In genomic region chr12:14310866-14311265, GRCh38 we compare ENCODE assay signal across 24 cellular contexts.
"Had no signal": no experiment of that assay in that cellular context is flagged by ENCODE, and none has a peak within 500 bp of the region (broad histone marks: within the 10 kb centered on the region; RNA-seq: fewer than 3 reads in every experiment).

No MANE protein-coding gene starts in this region.

- FAIRE-seq: bronchial epithelial cell, frontal cortex had no signal

- H3K27me3 ChIP-seq: colonic mucosa, esophagus muscularis mucosa, hepatocyte, upper lobe of right lung had no signal

- H3K27ac ChIP-seq: colonic mucosa, esophagus muscularis mucosa, hepatocyte, lower lobe of right lung, upper lobe of right lung had no signal

- H3K27me3 Mint-ChIP-seq: activated naive CD8-positive, alpha-beta T cell treated with anti-CD3 and anti-CD28 coated beads for 36 hours; progenitor cell of endocrine pancreas had no signal

- H3K4me3 ChIP-seq: colonic mucosa, esophagus muscularis mucosa, hepatocyte, lower lobe of right lung, upper lobe of right lung had no signal

- H3K4me2 ChIP-seq: hepatocyte had no signal

- H3K4me3 Mint-ChIP-seq: activated naive CD8-positive, alpha-beta T cell treated with anti-CD3 and anti-CD28 coated beads for 36 hours; activated T-cell treated with anti-CD3 and anti-CD28 coated beads, Interleukin-2, amount 50 U/mL, for 4 hours; immature natural killer cell; natural killer cell; T-helper 2 cell treated with Interferon-gamma antibody and Interleukin-4, amounts not matched to agents 5 μg/mL and 100 μg/mL, for 36 hours had no signal

- H3K27ac Mint-ChIP-seq: activated naive CD8-positive, alpha-beta T cell treated with anti-CD3 and anti-CD28 coated beads for 36 hours; activated T-helper 2 cell treated with anti-CD3 and anti-CD28 coated beads, Interferon-gamma antibody, Interleukin-2, Interleukin-4, amounts not matched to agents 10 μg/mL and 5 μg/mL and 100 μg/mL, durations not matched to agents 14 hours and 24 hours and 36 hours; natural killer cell; progenitor cell of endocrine pancreas; T-helper 2 cell treated with Interferon-gamma antibody and Interleukin-4, amounts not matched to agents 5 μg/mL and 100 μg/mL, for 36 hours had no signal

- H2AFZ ChIP-seq: hepatocyte had no signal

- H3K4me1 ChIP-seq: colonic mucosa, esophagus muscularis mucosa, lower lobe of right lung, upper lobe of right lung had no signal

- H3K36me3 ChIP-seq: colonic mucosa, esophagus muscularis mucosa, lower lobe of right lung, upper lobe of right lung had no signal

- DNase-seq: activated CD4-positive, alpha-beta T cell treated with anti-CD3 and anti-CD28 coated beads, Interleukin-2, amount 50 U/mL, for 4 hours; activated CD8-positive, alpha-beta memory T cell treated with anti-CD3 and anti-CD28 coated beads for 24 hours; activated CD8-positive, alpha-beta memory T cell treated with anti-CD3 and anti-CD28 coated beads, Interleukin-2, amount 50 U/mL, for 4 hours; activated naive CD4-positive, alpha-beta T cell; activated naive CD8-positive, alpha-beta T cell treated with anti-CD3 and anti-CD28 coated beads for 36 hours; activated T-cell treated with anti-CD3 and anti-CD28 coated beads, Interleukin-2, amount 50 U/mL, for 4 hours; colonic mucosa; glutamatergic neuron; immature natural killer cell; lower lobe of right lung; natural killer cell; retina; stimulated activated CD4-positive, alpha-beta T cell treated with anti-CD3 and anti-CD28 coated beads, Interleukin-2, amount 100 ng/mL, for 48 hours; stimulated activated CD8-positive, alpha-beta memory T cell treated with anti-CD3 and anti-CD28 coated beads, Interleukin-4, amount 100 ng/mL, for 48 hours; stimulated activated naive CD4-positive, alpha-beta T cell treated with Interleukin-2 at 50 U/mL for 16 hours; upper lobe of right lung had no signal

- H3K36me3 Mint-ChIP-seq: activated naive CD8-positive, alpha-beta T cell treated with anti-CD3 and anti-CD28 coated beads for 36 hours; immature natural killer cell; natural killer cell had no signal

- H3K4me1 Mint-ChIP-seq: activated naive CD8-positive, alpha-beta T cell treated with anti-CD3 and anti-CD28 coated beads for 36 hours; natural killer cell had no signal

- H3K9me3 ChIP-seq: colonic mucosa, lower lobe of right lung, upper lobe of right lung had no signal

- H3K79me2 ChIP-seq: hepatocyte had no signal

- H3K9me3 Mint-ChIP-seq: immature natural killer cell, natural killer cell had no signal

- ATAC-seq: activated T-cell treated with anti-CD3 and anti-CD28 coated beads, Interleukin-2, amount 50 U/mL, for 4 hours; left lobe of liver; lower lobe of right lung; natural killer cell; upper lobe of right lung had no signal
